Comparison of ENCODE assay signal across 10 cellular contexts in genomic region chr22:37300551-37301017, GRCh38. TPM values are rescaled to one million over a fixed set of nuclear protein-coding genes. Genes with fewer than 3 reads are reported as not detected.
A peak's percentile ranks its signal among the peaks of the same experiment; 100 is the strongest.
DNase-seq lines count a peak whose midpoint lies in the region; ATAC-seq and TF ChIP-seq lines count a peak whose summit lies in the region.
"Had no signal": no experiment of that assay in that cellular context is flagged by ENCODE, and none has a peak within 500 bp of the region (broad histone marks: within the 10 kb centered on the region; RNA-seq: fewer than 3 reads in every experiment).

No MANE protein-coding gene starts in this region.

- no peaks in the 10 kb centered on the region for H3K36me3 Mint-ChIP-seq in MCF 10A (ENCODE audit: insufficient read depth, unreplicated experiment)

- H3K9ac ChIP-seq in Loucy (ENCODE audit: low read depth, low read length, poor library complexity, severe bottlenecking) = peak overlapping the region; percentile 80

- H3K4me1 Mint-ChIP-seq in MCF 10A (ENCODE audit: insufficient read depth, unreplicated experiment) = peaks cover 10% of the 10 kb centered on the region

- H3K9me3 ChIP-seq in Loucy (ENCODE audit: insufficient read depth, low read depth, low read length) (no peaks in the 10 kb centered on the region), left lung (no peaks in the 10 kb centered on the region), ascending aorta (no peaks in the 10 kb centered on the region)
- H3K9me3 ChIP-seq: tibial nerve had no signal

- DNase-seq in Ammon's horn (ENCODE audit: low spot score) (peak; percentile 43), left lung (peak; percentile 65 to 83), ascending aorta (ENCODE audit: low spot score in 2 of 2) (no peak), MCF 10A (ENCODE audit: unreplicated experiment) (no peak)
- DNase-seq in activated CD8-positive, alpha-beta memory T cell treated with anti-CD3 and anti-CD28 coated beads, Interleukin-2, amount 50 U/mL, for 4 hours = peak; percentile 29

- POLR2A ChIA-PET in MCF 10A (lab: Yijun Ruan, JAX) = interaction anchor here (0.7 kb wide), 1 partner anchor 239 kb away, joined by 3 read pairs; no protein-coding TSS in a partner anchor

- H3F3A ChIP-seq in Loucy (ENCODE audit: low read depth) = no peaks in the 10 kb centered on the region

- ATAC-seq in left lung (peak; percentile 26), GM18909 (IDR thresholded peaks at IDR 0.05; ENCODE audit: poor library complexity, unreplicated experiment) (no peak), HG02973 (IDR thresholded peaks at IDR 0.05; ENCODE audit: unreplicated experiment) (no peak)

- CTCF ChIA-PET in MCF 10A (lab: Yijun Ruan, JAX) = interaction anchor here (0.9 kb wide), 2 partner anchors 11 to 17 kb away, joined by 3 to 5 read pairs; no protein-coding TSS in a partner anchor

- TF ChIP-seq CTCF in Loucy (conservative IDR thresholded peaks at IDR 0.05; ENCODE audit: low read length) = no peak
- no peak for TF ChIP-seq CTCF in left lung (IDR thresholded peaks at IDR 0.05)
- no peak for TF ChIP-seq CTCF in ascending aorta (IDR thresholded peaks at IDR 0.05)
- TF ChIP-seq CTCF in MCF 10A (IDR thresholded peaks at IDR 0.05; ENCODE audit: unreplicated experiment) = no peak

- H2AFZ ChIP-seq in Loucy (ENCODE audit: low read length) = no peak overlapping the region

- no peaks in the 10 kb centered on the region for H3K9me3 Mint-ChIP-seq in MCF 10A (ENCODE audit: unreplicated experiment)

- H3K27me3 Mint-ChIP-seq in MCF 10A (ENCODE audit: insufficient read depth, unreplicated experiment) = no peaks in the 10 kb centered on the region

- no peak overlapping the region for H3K27ac Mint-ChIP-seq in MCF 10A (ENCODE audit: low read depth, unreplicated experiment)

- H3K27ac ChIP-seq in left lung (peak overlapping the region in 1 of 2 donors; percentile 86), ascending aorta (no peak overlapping the region)
- H3K27ac ChIP-seq: tibial nerve had no signal

- no peaks in the 10 kb centered on the region for H3K9me2 ChIP-seq in Loucy (replicated peaks; ENCODE audit: low read depth, low read length)

- H3K36me3 ChIP-seq in Loucy (ENCODE audit: insufficient read depth, low read length) (peaks cover 25% of the 10 kb centered on the region; the same call in 1 of the 2 replicates), left lung (peaks cover 0 to 85% of the 10 kb centered on the region in 2 donors), ascending aorta (no peaks in the 10 kb centered on the region)
- H3K36me3 ChIP-seq: tibial nerve had no signal

- intact Hi-C loops in left lung (cut with DNase I) = no loop called here
- intact Hi-C loops in ascending aorta (cut with DNase I) = no loop called here
- intact Hi-C loops in MCF 10A (cut with micrococcal nuclease) = no loop called here

- BruUV-seq in MCF 10A (replicated peaks; lab: Mats Ljungman, UMichigan) = no TSS peak

- H3K4me3 Mint-ChIP-seq in MCF 10A (ENCODE audit: unreplicated experiment) = no peak overlapping the region

- H3K4me2 ChIP-seq in Loucy (ENCODE audit: low read depth, low read length, poor library complexity, severe bottlenecking) = peak overlapping the region; percentile 75

- H3K4me1 ChIP-seq in Loucy (ENCODE audit: insufficient read depth, low read length, poor library complexity, severe bottlenecking) (peaks cover 63% of the 10 kb centered on the region), left lung (peaks cover 0 to 92% of the 10 kb centered on the region in 2 donors), ascending aorta (no peaks in the 10 kb centered on the region)

- peak overlapping the region; percentile 73 for H3K4me3 ChIP-seq in Loucy (ENCODE audit: low read length, poor library complexity, severe bottlenecking)
- no peak overlapping the region for H3K4me3 ChIP-seq in left lung
- H3K4me3 ChIP-seq in ascending aorta = no peak overlapping the region
- H3K4me3 ChIP-seq: tibial nerve had no signal

- peaks cover 23% of the 10 kb centered on the region for H3K79me2 ChIP-seq in Loucy (ENCODE audit: insufficient read depth, low read length)

- H4K20me1 ChIP-seq in Loucy (ENCODE audit: insufficient read depth, low read length, poor library complexity, severe bottlenecking) = no peaks in the 10 kb centered on the region

- H3K27me3 ChIP-seq in Loucy (ENCODE audit: insufficient read depth, low read length, poor library complexity, severe bottlenecking) = no peaks in the 10 kb centered on the region
- no peaks in the 10 kb centered on the region for H3K27me3 ChIP-seq in left lung
- no peaks in the 10 kb centered on the region for H3K27me3 ChIP-seq in ascending aorta
- H3K27me3 ChIP-seq: tibial nerve had no signal

RNA-seq across cellular contexts. Expression of gene CYTH4, which starts 18.3 kb away (rescaled TPM):
- 10 to 100 TPM; 16.2 to 63.4 TPM for total RNA-seq in left lung
- total RNA-seq in ascending aorta = 130 TPM
- total RNA-seq in MCF 10A (2022) = 0.22 TPM in 1 of 2 replicates, not detected in the other
- total RNA-seq: lung microvascular endothelial cell had no signal

RNA-seq across cellular contexts. Expression of gene RAC2, which starts 56.5 kb away (rescaled TPM):
- total RNA-seq in left lung (10 to 100 TPM; 40.9 to 77.2 TPM), ascending aorta (11.5 TPM), MCF 10A (2022) (42.4 and 52.6 TPM in 2 replicates)

Comparison
In these comparisons a context has a peak if more than half of its experiments do, and no peak if none do; other contexts are left out.
1. DNase-seq: peak in Ammon's horn (single experiment), activated CD8-positive, alpha-beta memory T cell treated with anti-CD3 and anti-CD28 coated beads, Interleukin-2, amount 50 U/mL, for 4 hours (single experiment) and left lung (2 of 2); none in ascending aorta (0 of 2) and MCF 10A (single experiment).
2. RNA of gene CYTH4, which starts 18.3 kb away (total RNA-seq): 130 TPM in ascending aorta (single experiment) and 16.2 to 63.4 TPM in left lung; 0.22 TPM in MCF 10A; every median in the first group is over 10 times any median in the second.